26 cellular contexts compared by ENCODE assay signal in the genomic region with DNA sequence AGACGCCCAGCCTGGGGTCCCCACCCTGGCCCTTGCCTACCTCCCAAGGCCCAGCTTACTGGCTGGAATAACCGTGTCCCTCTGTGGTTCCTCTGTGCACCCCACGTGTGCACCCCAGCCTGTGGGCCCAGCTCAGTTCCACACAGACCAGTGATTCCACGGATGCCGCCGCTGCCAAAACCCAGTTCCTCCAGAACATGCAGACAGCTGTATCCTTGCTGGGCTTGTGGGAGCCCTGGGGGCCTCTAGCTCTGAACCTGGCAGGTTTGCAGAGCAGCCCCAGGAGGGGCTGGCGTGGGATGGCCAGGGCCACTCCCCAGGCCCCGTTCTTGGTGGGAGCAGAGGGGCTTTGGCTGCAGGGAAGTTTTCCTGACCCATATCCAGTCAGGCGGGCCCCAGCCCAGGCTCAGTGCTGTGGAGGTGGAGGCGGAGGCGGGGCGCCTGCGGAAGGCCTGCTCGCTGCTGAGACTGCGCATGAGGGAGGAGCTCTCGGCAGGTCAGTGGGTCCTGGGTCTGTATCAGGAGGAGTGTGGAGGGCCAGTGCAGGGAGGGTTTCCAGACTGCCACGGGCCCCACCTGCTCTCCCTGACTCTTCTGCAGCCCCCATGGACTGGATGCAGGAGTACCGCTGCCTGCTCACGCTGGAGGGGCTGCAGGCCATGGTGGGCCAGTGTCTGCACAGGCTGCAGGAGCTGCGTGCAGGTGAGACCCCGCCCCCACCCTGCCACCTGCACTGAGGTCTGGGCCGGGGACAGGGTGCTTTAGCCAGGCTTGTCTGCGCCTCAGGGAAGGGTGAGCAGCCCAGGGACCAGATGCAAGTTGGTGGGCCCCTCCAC. TPM values are rescaled to one million over a fixed set of nuclear protein-coding genes. Genes with fewer than 3 reads are reported as not detected.
DNase-seq lines count a peak whose midpoint lies in the region; ATAC-seq, FAIRE-seq and TF ChIP-seq lines count a peak whose summit lies in the region.
"Had no signal": no experiment of that assay in that cellular context is flagged by ENCODE, and none has a peak within 500 bp of the region (broad histone marks: within the 10 kb centered on the region; RNA-seq: fewer than 3 reads in every experiment).

No MANE protein-coding gene starts in this region.

- CTCF ChIA-PET in RWPE1 (lab: Yijun Ruan, JAX): interaction anchor here (0.7 kb wide), 1 partner anchor 44 kb away, joined by 4 read pairs; no protein-coding TSS in a partner anchor

- H3K9me3 ChIP-seq in DND-41 (ENCODE audit: insufficient read depth, low read length, severe bottlenecking) (no peaks in the 10 kb centered on the region), kidney (ENCODE audit: control insufficient read depth in 1 of 2, low read length in 2 of 2) (no peaks in the 10 kb centered on the region), upper lobe of right lung (no peaks in the 10 kb centered on the region)
- H3K9me3 ChIP-seq: A549, Peyer's patch, SK-N-SH had no signal

- no peak for DNase-seq in DND-41
- DNase-seq in RWPE1 (ENCODE audit: low spot score): no peak
- peak; percentile 69 for DNase-seq in kidney
- DNase-seq in upper lobe of right lung: peak; percentile 58
- DNase-seq in DMS53 treated with DMSO at 0.1 percent for 48 hours (lab: John Stamatoyannopoulos, UW; ENCODE audit: unreplicated experiment): no peak
- no peak for DNase-seq in activated naive CD8-positive, alpha-beta T cell treated with anti-CD3 and anti-CD28 coated beads for 36 hours
- DNase-seq: AML-193, DMS 273 treated with DMSO at 0.1 percent for 48 hours, DMS79 treated with DMSO at 0.1 percent for 48 hours, H9, HFFc6, KG1, MM.1S, NCI-H1694, NCI-H2029 treated with DMSO at 0.1 percent for 48 hours, NCI-H446 treated with DMSO at 0.1 percent for 48 hours, NCI-H526 treated with DMSO at 0.1 percent for 48 hours, Peyer's patch, SK-N-SH, T-helper 17 cell had no signal

- H3K4me3 ChIP-seq in DND-41 (ENCODE audit: low read depth in 1 of 2, low read length in 2 of 2) (no peak overlapping the region), kidney (ENCODE audit: low read length in 2 of 2) (no peak overlapping the region), upper lobe of right lung (no peak overlapping the region)
- H3K4me3 ChIP-seq: A549, Peyer's patch had no signal

- intact Hi-C loops in kidney (cut with DNase I): no loop called here
- intact Hi-C loops in upper lobe of right lung (cut with DNase I): no loop called here

- H3K27ac Mint-ChIP-seq in activated naive CD8-positive, alpha-beta T cell treated with anti-CD3 and anti-CD28 coated beads for 36 hours: no peak overlapping the region
- H3K27ac Mint-ChIP-seq: CD8-positive, alpha-beta T cell; GM23338; H9; HFFc6; T-helper 17 cell had no signal

- H3K9me3 Mint-ChIP-seq in activated naive CD8-positive, alpha-beta T cell treated with anti-CD3 and anti-CD28 coated beads for 36 hours: no peaks in the 10 kb centered on the region
- H3K9me3 Mint-ChIP-seq: CD8-positive, alpha-beta T cell; GM23338; H9; HFFc6 had no signal

- H4K20me1 ChIP-seq in DND-41 (ENCODE audit: insufficient read depth, low read length): peaks cover 39% of the 10 kb centered on the region; the same call in 1 of the 2 replicates

- TF ChIP-seq CTCF in DND-41 (IDR thresholded peaks at IDR 0.05; ENCODE audit: borderline replicate concordance, extremely low read depth, low read length, poor library complexity, severe bottlenecking): no peak
- no peak for TF ChIP-seq CTCF in RWPE1 (conservative IDR thresholded peaks at IDR 0.05; ENCODE audit: low read depth)
- no peak for TF ChIP-seq CTCF in kidney (IDR thresholded peaks at IDR 0.05; ENCODE audit: borderline replicate concordance, extremely low read depth, insufficient read depth)
- no peak for TF ChIP-seq CTCF in upper lobe of right lung (IDR thresholded peaks at IDR 0.05)

- H3K9ac ChIP-seq in DND-41 (ENCODE audit: low read depth, low read length): peak overlapping the region; percentile 13; the same call in 1 of the 2 replicates
- H3K9ac ChIP-seq in kidney (ENCODE audit: low read length in 2 of 2): no peak overlapping the region
- H3K9ac ChIP-seq: SK-N-SH had no signal

- peak overlapping the region; percentile 100 for H3K4me2 ChIP-seq in DND-41 (ENCODE audit: insufficient read depth, low read length)
- H3K4me2 ChIP-seq: GM23338 had no signal

- H3K36me3 ChIP-seq in DND-41 (ENCODE audit: insufficient read depth, low read length): peaks cover 38% of the 10 kb centered on the region
- no peaks in the 10 kb centered on the region for H3K36me3 ChIP-seq in kidney (ENCODE audit: control insufficient read depth in 1 of 2, insufficient read depth in 2 of 2, low read length in 2 of 2)
- H3K36me3 ChIP-seq in upper lobe of right lung: no peaks in the 10 kb centered on the region
- H3K36me3 ChIP-seq: Peyer's patch had no signal

- H3K36me3 Mint-ChIP-seq in activated naive CD8-positive, alpha-beta T cell treated with anti-CD3 and anti-CD28 coated beads for 36 hours: peaks cover 6% of the 10 kb centered on the region
- H3K36me3 Mint-ChIP-seq: CD8-positive, alpha-beta T cell had no signal

- peaks cover 25% of the 10 kb centered on the region for H3K79me2 ChIP-seq in DND-41 (ENCODE audit: insufficient read depth, low read length)

- POLR2A ChIA-PET in RWPE1 (lab: Yijun Ruan, JAX; ENCODE audit: low non-redundant PET): no interaction called here

- no peak for FAIRE-seq in kidney (lab: Jason Lieb, UNC)
- FAIRE-seq: A549 had no signal

- H3K27me3 ChIP-seq in DND-41 (ENCODE audit: insufficient read depth, low read length, poor library complexity): no peaks in the 10 kb centered on the region
- H3K27me3 ChIP-seq in upper lobe of right lung: no peaks in the 10 kb centered on the region
- H3K27me3 ChIP-seq: Peyer's patch had no signal

- peaks cover 12% of the 10 kb centered on the region for H3K4me1 Mint-ChIP-seq in activated naive CD8-positive, alpha-beta T cell treated with anti-CD3 and anti-CD28 coated beads for 36 hours

- H3K27me3 Mint-ChIP-seq in activated naive CD8-positive, alpha-beta T cell treated with anti-CD3 and anti-CD28 coated beads for 36 hours: peaks cover 5% of the 10 kb centered on the region
- H3K27me3 Mint-ChIP-seq: T-helper 17 cell had no signal

- no peak overlapping the region for H3K27ac ChIP-seq in DND-41 (ENCODE audit: low read length)
- peak overlapping the region; percentile 91 for H3K27ac ChIP-seq in RWPE1
- no peak overlapping the region for H3K27ac ChIP-seq in kidney (ENCODE audit: low read depth in 2 of 2, low read length in 2 of 2)
- H3K27ac ChIP-seq in upper lobe of right lung: no peak overlapping the region
- H3K27ac ChIP-seq: A549, C4-2B, Peyer's patch had no signal

- H3K4me3 Mint-ChIP-seq in activated naive CD8-positive, alpha-beta T cell treated with anti-CD3 and anti-CD28 coated beads for 36 hours: no peak overlapping the region
- H3K4me3 Mint-ChIP-seq: CD8-positive, alpha-beta T cell; HFFc6; T-helper 17 cell had no signal

- ATAC-seq in DND-41 (ENCODE audit: insufficient read depth, low read depth) (no peak), upper lobe of right lung (no peak), HG03159 (IDR thresholded peaks at IDR 0.05; ENCODE audit: unreplicated experiment) (no peak)
- ATAC-seq: A549; CD8-positive, alpha-beta T cell; GM23338; T-helper 17 cell had no signal

- no peak overlapping the region for H2AFZ ChIP-seq in DND-41 (ENCODE audit: low read depth, low read length)
- H2AFZ ChIP-seq: GM23338 had no signal

- peaks cover 47% of the 10 kb centered on the region for H3K4me1 ChIP-seq in DND-41 (ENCODE audit: insufficient read depth, low read length)
- H3K4me1 ChIP-seq in kidney (ENCODE audit: control insufficient read depth in 1 of 2, insufficient read depth in 1 of 2, low read depth in 1 of 2, low read length in 2 of 2): peaks cover 0 to 6% of the 10 kb centered on the region in 2 donors
- H3K4me1 ChIP-seq in upper lobe of right lung: peaks cover 11% of the 10 kb centered on the region

RNA-seq across cellular contexts. Expression of a gene that starts 2.3 kb away (rescaled TPM):
- 1.4 TPM for total RNA-seq in kidney
- polyA plus RNA-seq in kidney (ENCODE audit: insufficient read depth, low read depth, low replicate concordance): 1.7 TPM
- total RNA-seq in upper lobe of right lung: not detected
- total RNA-seq in activated naive CD8-positive, alpha-beta T cell treated with anti-CD3 and anti-CD28 coated beads for 36 hours: 10 to 100 TPM; 24.0 to 26.5 TPM

RNA-seq across cellular contexts. Expression of a gene that starts 8.8 kb away (rescaled TPM):
- total RNA-seq in kidney: 0.28 TPM
- not detected for polyA plus RNA-seq in kidney (ENCODE audit: insufficient read depth, low read depth, low replicate concordance)
- not detected for total RNA-seq in upper lobe of right lung
- total RNA-seq in activated naive CD8-positive, alpha-beta T cell treated with anti-CD3 and anti-CD28 coated beads for 36 hours: not detected
- total RNA-seq: CD8-positive, alpha-beta T cell; HT1080; Peyer's patch; T-helper 17 cell had no signal
- polyA plus RNA-seq: A549 had no signal

RNA-seq across cellular contexts. Expression of a gene that starts 12.7 kb away (rescaled TPM):
- total RNA-seq in kidney (25.7 TPM), upper lobe of right lung (43.7 TPM)
- 23.9 TPM for polyA plus RNA-seq in kidney (ENCODE audit: insufficient read depth, low read depth, low replicate concordance)
- total RNA-seq in activated naive CD8-positive, alpha-beta T cell treated with anti-CD3 and anti-CD28 coated beads for 36 hours: 10 to 100 TPM; 21.1 to 23.0 TPM

RNA-seq across cellular contexts. Expression of a gene that starts 33.0 kb away (rescaled TPM):
- 2.9 TPM for total RNA-seq in kidney
- 0.77 TPM for polyA plus RNA-seq in kidney (ENCODE audit: insufficient read depth, low read depth, low replicate concordance)
- total RNA-seq in upper lobe of right lung: 3.6 TPM
- total RNA-seq in activated naive CD8-positive, alpha-beta T cell treated with anti-CD3 and anti-CD28 coated beads for 36 hours: 10 to 100 TPM; 38.3 to 38.8 TPM

RNA-seq across cellular contexts. Expression of a gene that starts 51.5 kb away (rescaled TPM):
- total RNA-seq in kidney (303 TPM), upper lobe of right lung (298 TPM)
- 520 TPM for polyA plus RNA-seq in kidney (ENCODE audit: insufficient read depth, low read depth, low replicate concordance)
- 100 to 1,000 TPM; 124 to 125 TPM for total RNA-seq in activated naive CD8-positive, alpha-beta T cell treated with anti-CD3 and anti-CD28 coated beads for 36 hours

Comparison
In these comparisons a context has a peak if more than half of its experiments do, and no peak if none do; other contexts are left out.
1. DNase-seq: peak in kidney (single experiment) and upper lobe of right lung (single experiment); none in DND-41 (single experiment), RWPE1 (single experiment), DMS53 treated with DMSO at 0.1 percent for 48 hours (single experiment) and activated naive CD8-positive, alpha-beta T cell treated with anti-CD3 and anti-CD28 coated beads for 36 hours (single experiment).
2. RNA of a gene that starts 2.3 kb away (total RNA-seq): 24.0 to 26.5 TPM in activated naive CD8-positive, alpha-beta T cell treated with anti-CD3 and anti-CD28 coated beads for 36 hours; 1.4 TPM in kidney (single experiment) and not detected in upper lobe of right lung (single experiment); every median in the first group is over 10 times any median in the second.